Comparison of ENCODE assay signal across 22 cellular contexts in genomic region chr12:59075141-59075540, GRCh38.
"Had no signal": no experiment of that assay in that cellular context is flagged by ENCODE, and none has a peak within 500 bp of the region (broad histone marks: within the 10 kb centered on the region; RNA-seq: fewer than 3 reads in every experiment).

No MANE protein-coding gene starts in this region.

- H3K9me3 Mint-ChIP-seq: activated naive CD4-positive, alpha-beta T cell treated with anti-CD3 and anti-CD28 coated beads, Interleukin-2, amount 50 U/mL, for 72 hours had no signal

- H3K27me3 Mint-ChIP-seq: effector memory CD8-positive, alpha-beta T cell; natural killer cell treated with Interleukin-12 subunit alpha and Interleukin-12 subunit beta and Interleukin-15 and Interleukin-18, amount 100 ng/mL, for 72 hours; type B pancreatic cell had no signal

- H3K4me3 ChIP-seq: ascending aorta, dorsolateral prefrontal cortex, left lung, lung had no signal

- H3K36me3 Mint-ChIP-seq: activated naive CD4-positive, alpha-beta T cell treated with anti-CD3 and anti-CD28 coated beads, Interleukin-2, amount 50 U/mL, for 72 hours; natural killer cell treated with Interleukin-12 subunit alpha and Interleukin-12 subunit beta and Interleukin-15 and Interleukin-18, amount 100 ng/mL, for 72 hours; stimulated activated effector memory CD8-positive, alpha-beta T cell treated with anti-CD3 and anti-CD28 coated beads, Interleukin-12 subunit alpha, Interleukin-12 subunit beta, amount 100 ng/mL, for 72 hours; type B pancreatic cell had no signal

- DNase-seq: activated CD4-positive, alpha-beta T cell treated with anti-CD3 and anti-CD28 coated beads for 1 hour; activated T-cell treated with anti-CD3 and anti-CD28 coated beads, Interleukin-2, amount 50 U/mL, for 1 hour; brain microvascular endothelial cell; central memory CD4-positive, alpha-beta T cell; dorsolateral prefrontal cortex; effector memory CD8-positive, alpha-beta T cell; foreskin keratinocyte; kidney; midbrain; nucleus accumbens; small intestine; stimulated activated CD4-positive, alpha-beta T cell treated with anti-CD3 and anti-CD28 coated beads, Interleukin-2, amount 100 ng/mL, for 24 hours; T-helper 9 cell had no signal

- H3K4me1 Mint-ChIP-seq: activated T-helper 17 cell treated with anti-CD3 and anti-CD28 coated beads, Interleukin-2, amount 50 U/mL, for 72 hours; stimulated activated effector memory CD8-positive, alpha-beta T cell treated with anti-CD3 and anti-CD28 coated beads, Interleukin-12 subunit alpha, Interleukin-12 subunit beta, amount 100 ng/mL, for 72 hours had no signal

- ATAC-seq: activated naive CD4-positive, alpha-beta T cell treated with anti-CD3 and anti-CD28 coated beads, Interleukin-2, amount 50 U/mL, for 72 hours; activated T-helper 17 cell treated with anti-CD3 and anti-CD28 coated beads, Interleukin-2, amount 50 U/mL, for 72 hours; effector memory CD8-positive, alpha-beta T cell; foreskin keratinocyte; left lung; natural killer cell treated with Interleukin-12 subunit alpha and Interleukin-12 subunit beta and Interleukin-15 and Interleukin-18, amount 100 ng/mL, for 72 hours; sciatic nerve; stimulated activated effector memory CD8-positive, alpha-beta T cell treated with anti-CD3 and anti-CD28 coated beads, Interleukin-12 subunit alpha, Interleukin-12 subunit beta, amount 100 ng/mL, for 72 hours had no signal

- H3K27ac Mint-ChIP-seq: activated naive CD4-positive, alpha-beta T cell treated with anti-CD3 and anti-CD28 coated beads, Interleukin-2, amount 50 U/mL, for 72 hours; activated T-helper 17 cell treated with anti-CD3 and anti-CD28 coated beads, Interleukin-2, amount 50 U/mL, for 72 hours; effector memory CD8-positive, alpha-beta T cell; natural killer cell treated with Interleukin-12 subunit alpha and Interleukin-12 subunit beta and Interleukin-15 and Interleukin-18, amount 100 ng/mL, for 72 hours; stimulated activated effector memory CD8-positive, alpha-beta T cell treated with anti-CD3 and anti-CD28 coated beads, Interleukin-12 subunit alpha, Interleukin-12 subunit beta, amount 100 ng/mL, for 72 hours; type B pancreatic cell had no signal

- H3K4me3 Mint-ChIP-seq: activated T-helper 17 cell treated with anti-CD3 and anti-CD28 coated beads, Interleukin-2, amount 50 U/mL, for 72 hours; effector memory CD8-positive, alpha-beta T cell; natural killer cell treated with Interleukin-12 subunit alpha and Interleukin-12 subunit beta and Interleukin-15 and Interleukin-18, amount 100 ng/mL, for 72 hours; stimulated activated effector memory CD8-positive, alpha-beta T cell treated with anti-CD3 and anti-CD28 coated beads, Interleukin-12 subunit alpha, Interleukin-12 subunit beta, amount 100 ng/mL, for 72 hours; type B pancreatic cell had no signal
